8 cellular contexts compared by ENCODE assay signal in genomic region chr10:44960098-44960480, GRCh38. TPM values are rescaled to one million over a fixed set of nuclear protein-coding genes. Genes with fewer than 3 reads are reported as not detected.
A peak's percentile ranks its signal among the peaks of the same experiment; 100 is the strongest.
DNase-seq lines count a peak whose midpoint lies in the region; ATAC-seq and TF ChIP-seq lines count a peak whose summit lies in the region.

No MANE protein-coding gene starts in this region.

- H3K4me2 ChIP-seq in GM23248 (ENCODE audit: unreplicated experiment) (peak overlapping the region; percentile 98), SU-DHL-6 (ENCODE audit: low read depth, low read length, poor library complexity, severe bottlenecking) (peak overlapping the region; percentile 60)

- no peak for TF ChIP-seq POLR2A in gastroesophageal sphincter (IDR thresholded peaks at IDR 0.05)
- no peak for TF ChIP-seq POLR2A in gastrocnemius medialis (IDR thresholded peaks at IDR 0.05)

- H4K20me1 ChIP-seq in GM23248 (ENCODE audit: insufficient read depth) (no peaks in the 10 kb centered on the region), SU-DHL-6 (ENCODE audit: low read depth, low read length) (no peaks in the 10 kb centered on the region)

- H3K4me1 ChIP-seq in GM23248 (ENCODE audit: insufficient read depth) (peaks cover 6% of the 10 kb centered on the region), gastroesophageal sphincter (peaks cover 0 to 91% (median 33%) of the 10 kb centered on the region in 3 donors), gastrocnemius medialis (peaks cover 61 to 68% of the 10 kb centered on the region in 2 donors)

- ATAC-seq in gastroesophageal sphincter (no peak), gastrocnemius medialis (no peak), HG03159 (IDR thresholded peaks at IDR 0.05; ENCODE audit: unreplicated experiment) (no peak)
- no peak for ATAC-seq in activated CD4-positive, CD25-positive, alpha-beta regulatory T cell treated with anti-CD3 and anti-CD28 coated beads, Interleukin-2, amount 50 U/mL, for 24 hours

- intact Hi-C loops in gastrocnemius medialis (cut with DNase I; ENCODE audit: low total_unique reads) = no loop called here

- no peaks in the 10 kb centered on the region for H3K36me3 ChIP-seq in GM23248 (ENCODE audit: low read depth)
- H3K36me3 ChIP-seq in SU-DHL-6 (ENCODE audit: low read length) = no peaks in the 10 kb centered on the region
- H3K36me3 ChIP-seq in gastroesophageal sphincter = peaks cover 0 to 14% of the 10 kb centered on the region in 2 donors
- peaks cover 0 to 5% of the 10 kb centered on the region in 2 donors for H3K36me3 ChIP-seq in gastrocnemius medialis

- H3K9ac ChIP-seq in GM23248 (peak overlapping the region; percentile 44; the same call in 1 of the 2 replicates), SU-DHL-6 (ENCODE audit: low read length) (0 out of 2 replicates have a peak overlapping the region, but pooled peaks have one; percentile 10)

- DNase-seq in GM23248 (no peak), gastrocnemius medialis (no peak), HuH-7.5 (ENCODE audit: low spot score) (no peak), NCI-H226 (no peak)

- H3K9me3 ChIP-seq in GM23248 (ENCODE audit: low read depth) = no peaks in the 10 kb centered on the region
- H3K9me3 ChIP-seq in SU-DHL-6 (ENCODE audit: insufficient read depth, low read length) = no peaks in the 10 kb centered on the region
- no peaks in the 10 kb centered on the region for H3K9me3 ChIP-seq in gastroesophageal sphincter
- no peaks in the 10 kb centered on the region for H3K9me3 ChIP-seq in gastrocnemius medialis

- WGBS in GM23248 (ENCODE audit: low coverage in 1 of 2, low lambda C conversion rate in 2 of 2, missing lambda C conversion rate in 2 of 2), 2 experiments = 50 to 54% methylated on average over 8 of the region's 8 CpGs
- whole genome bisulfite sequencing in gastroesophageal sphincter (ENCODE audit: low coverage in 1 of 2), 2 donors = 14 to 22% methylated on average over 4 to 6 of the region's 8 CpGs

- in situ Hi-C loops in GM23248 (cut with MboI) = no loop called here
- in situ Hi-C loops in gastrocnemius medialis (cut with MboI; ENCODE audit: low sequenced_read_pairs in 4 of 4) = no loop called here

- H3F3A ChIP-seq in GM23248 (ENCODE audit: insufficient read depth) (peaks cover 10% of the 10 kb centered on the region; the same call in 1 of the 2 replicates), SU-DHL-6 (ENCODE audit: insufficient read depth) (no peaks in the 10 kb centered on the region)

- peak overlapping the region; percentile 87 for H3K4me3 ChIP-seq in GM23248
- peak overlapping the region; percentile 40 for H3K4me3 ChIP-seq in SU-DHL-6 (ENCODE audit: insufficient read depth, low read length, poor library complexity, severe bottlenecking)
- H3K4me3 ChIP-seq in gastroesophageal sphincter = peak overlapping the region; percentile 61 to 82
- peak overlapping the region; percentile 72 to 89 (median 86) for H3K4me3 ChIP-seq in gastrocnemius medialis

- H3K9me2 ChIP-seq in GM23248 (ENCODE audit: insufficient read depth) (no peaks in the 10 kb centered on the region), SU-DHL-6 (replicated peaks; ENCODE audit: insufficient read depth, low read length) (no peaks in the 10 kb centered on the region)

- TF ChIP-seq EP300 in gastroesophageal sphincter (IDR thresholded peaks at IDR 0.05) = no peak

- H3K79me2 ChIP-seq in GM23248 (ENCODE audit: insufficient read depth) (no peaks in the 10 kb centered on the region; the same call in 1 of the 2 replicates), SU-DHL-6 (ENCODE audit: insufficient read depth, low read length) (no peaks in the 10 kb centered on the region)

- H2AFZ ChIP-seq in GM23248 = peak overlapping the region; percentile 79
- H2AFZ ChIP-seq in SU-DHL-6 (ENCODE audit: low read depth, low read length, severe bottlenecking) = no peak overlapping the region

- H3K27me3 ChIP-seq in GM23248 (replicated peaks; ENCODE audit: insufficient read depth) (no peaks in the 10 kb centered on the region), SU-DHL-6 (ENCODE audit: low read length) (no peaks in the 10 kb centered on the region), gastroesophageal sphincter (no peaks in the 10 kb centered on the region), gastrocnemius medialis (no peaks in the 10 kb centered on the region)

- TF ChIP-seq CTCF in SU-DHL-6 (IDR thresholded peaks at IDR 0.05; ENCODE audit: insufficient read depth, low read length, poor library complexity, severe bottlenecking) = no peak
- no peak for TF ChIP-seq CTCF in gastroesophageal sphincter (IDR thresholded peaks at IDR 0.05)
- TF ChIP-seq CTCF in gastrocnemius medialis (IDR thresholded peaks at IDR 0.05 in 4 of 5, conservative IDR thresholded peaks at IDR 0.05 in 1 of 5) = no peak

- H3K27ac ChIP-seq in GM23248 (no peak overlapping the region), SU-DHL-6 (ENCODE audit: low read depth, low read length) (no peak overlapping the region), gastroesophageal sphincter (peak overlapping the region; percentile 52 to 94 (median 92)), gastrocnemius medialis (peak overlapping the region; percentile 92 to 97 (median 95))

RNA-seq across cellular contexts. Expression of gene RASSF4, which starts 0.5 kb away (rescaled TPM):
- 1.0 and 2.1 TPM in 2 replicates for total RNA-seq in GM23248 (2014; rRNA removed; shearing (Covaris generic))
- polyA plus RNA-seq in GM23248 (2016; fragmentation: Nextera tagmentation; extraction: Ambion mirVana) = 2.3 and 2.9 TPM in 2 replicates
- total RNA-seq in gastroesophageal sphincter (10 to 100 TPM; 23.5 to 57.7 (median 31.6) TPM), gastrocnemius medialis (10 to 100 TPM in 3 of 4 donors, 1 to 10 TPM in 1; 9.4 to 39.7 (median 24.0) TPM)

RNA-seq across cellular contexts. Expression of gene DEPP1, which starts 18.5 kb away (rescaled TPM):
- total RNA-seq in GM23248 (2014; rRNA removed; shearing (Covaris generic)) = 7.0 and 10.1 TPM in 2 replicates
- 10.2 and 13.8 TPM in 2 replicates for polyA plus RNA-seq in GM23248 (2016; fragmentation: Nextera tagmentation; extraction: Ambion mirVana)
- total RNA-seq in gastroesophageal sphincter (100 to 1,000 TPM in 2 of 4 donors, 10 to 100 TPM in 2; 48.3 to 428 (median 103) TPM), gastrocnemius medialis (100 to 1,000 TPM in 2 of 4 donors, 10 to 100 TPM in 2; 83.4 to 331 (median 120) TPM)

RNA-seq across cellular contexts. Expression of gene ZNF22, which starts 40.6 kb away (rescaled TPM):
- 14.0 and 15.5 TPM in 2 replicates for total RNA-seq in GM23248 (2014; rRNA removed; shearing (Covaris generic))
- 16.7 and 17.3 TPM in 2 replicates for polyA plus RNA-seq in GM23248 (2016; fragmentation: Nextera tagmentation; extraction: Ambion mirVana)
- 10 to 100 TPM; 19.2 to 35.6 (median 27.1) TPM for total RNA-seq in gastroesophageal sphincter
- 10 to 100 TPM in 2 of 4 donors, 1 to 10 TPM in 2; 3.6 to 12.3 (median 8.1) TPM for total RNA-seq in gastrocnemius medialis

RNA-seq across cellular contexts. Expression of gene TMEM72, which starts 49.0 kb away (rescaled TPM):
- total RNA-seq in GM23248 (2014; rRNA removed; shearing (Covaris generic)) = not detected in 2 replicates
- polyA plus RNA-seq in GM23248 (2016; fragmentation: Nextera tagmentation; extraction: Ambion mirVana) = not detected in 2 replicates
- under 1 TPM in 1 of 4 donors, not detected in 3; 0.35 TPM for total RNA-seq in gastroesophageal sphincter
- total RNA-seq in gastrocnemius medialis = not detected

Comparison
In these comparisons a context has a peak if more than half of its experiments do, and no peak if none do; other contexts are left out.
1. H3K27ac ChIP-seq: peak in gastroesophageal sphincter (4 of 4) and gastrocnemius medialis (4 of 4); none in GM23248 (single experiment) and SU-DHL-6 (single experiment).
2. Peak in every context shown above with its lines, with median percentiles within 50 percentile points of each other: H3K4me3 ChIP-seq.